14 cellular contexts compared by ENCODE assay signal in the genomic region with DNA sequence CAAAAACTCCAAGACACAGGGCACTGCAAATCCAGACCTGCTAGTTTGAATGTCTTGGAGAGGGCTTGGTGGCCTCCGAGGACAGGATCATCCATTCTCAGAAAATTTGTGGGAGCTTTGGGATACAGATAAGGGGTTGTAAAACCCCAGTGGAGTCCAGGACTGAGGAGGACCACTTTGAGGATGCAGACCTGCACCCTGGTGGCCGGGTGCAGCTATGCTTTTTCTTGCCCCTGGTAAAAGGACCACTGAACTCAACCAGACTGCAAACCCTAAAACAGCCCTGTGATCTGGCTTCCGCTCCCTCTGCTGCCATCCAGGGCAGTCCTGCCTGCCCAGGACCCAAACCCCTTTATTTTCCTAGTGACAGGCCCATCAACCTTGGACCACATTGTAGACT.
DNase-seq lines count a peak whose midpoint lies in the region; ATAC-seq and TF ChIP-seq lines count a peak whose summit lies in the region.
"Had no signal": no experiment of that assay in that cellular context is flagged by ENCODE, and none has a peak within 500 bp of the region (broad histone marks: within the 10 kb centered on the region; RNA-seq: fewer than 3 reads in every experiment).

No MANE protein-coding gene starts in this region.

- peaks cover 2% of the 10 kb centered on the region; the same call in 1 of the 2 replicates for H3K4me1 ChIP-seq in H9 (ENCODE audit: insufficient read depth, low read length)

- no peak overlapping the region for H3K14ac ChIP-seq in H9 (ENCODE audit: insufficient read depth, low read length)

- no peak overlapping the region for H3K56ac ChIP-seq in H9 (ENCODE audit: insufficient read length, low read depth, low read length)

- no peak overlapping the region for H3K4me2 ChIP-seq in H9 (ENCODE audit: insufficient read depth, insufficient read length, low read length)

- TF ChIP-seq CTCF in Calu3 (IDR thresholded peaks at IDR 0.05; ENCODE audit: unreplicated experiment) (peak; percentile 23), H9 (conservative IDR thresholded peaks at IDR 0.05) (peak; percentile 68), VCaP (conservative IDR thresholded peaks at IDR 0.05) (peak; percentile 10; the same call in 1 of the 2 replicates)

- no peak overlapping the region for H2AFZ ChIP-seq in H9 (ENCODE audit: low read length)

- no peak overlapping the region for H2BK5ac ChIP-seq in H9 (ENCODE audit: insufficient read length, low read length)

- H3K4ac ChIP-seq in H9 (ENCODE audit: low read depth, low read length), result no peak overlapping the region

- intact Hi-C loops in Calu3 (cut with micrococcal nuclease; ENCODE audit: unreplicated experiment), result loop anchor here (2.0 kb wide), 1 partner anchor 518 kb away; no protein-coding TSS in a partner anchor

- no peaks in the 10 kb centered on the region for H3K79me1 ChIP-seq in H9 (ENCODE audit: insufficient read depth, low read depth, low read length, poor library complexity, severe bottlenecking)

- H3K36me3 Mint-ChIP-seq in Calu3 (ENCODE audit: insufficient read depth, unreplicated experiment), result no peaks in the 10 kb centered on the region
- no peaks in the 10 kb centered on the region for H3K36me3 Mint-ChIP-seq in H9 (ENCODE audit: insufficient read depth in 1 of 3, low read depth in 3 of 3)

- WGBS in H9 (ENCODE audit: extremely low coverage, insufficient read length, low lambda C conversion rate), result no CpG with 5 or more reads among the region's 3 CpGs

- no peak overlapping the region for H3K9ac ChIP-seq in H9 (ENCODE audit: extremely low read depth, insufficient read length, low read length)

- H3K79me2 ChIP-seq in H9 (ENCODE audit: insufficient read depth, low read length), result no peaks in the 10 kb centered on the region

- no peaks in the 10 kb centered on the region for H3K9me3 ChIP-seq in H9 (ENCODE audit: control insufficient read depth, low read depth, low read length)

- H3K27me3 Mint-ChIP-seq in Calu3 (ENCODE audit: unreplicated experiment), result no peaks in the 10 kb centered on the region
- no peaks in the 10 kb centered on the region for H3K27me3 Mint-ChIP-seq in H9 (ENCODE audit: low read depth)

- CTCF ChIA-PET in Calu3 (lab: Charles Lee), result interaction anchor here (0.7 kb wide), 1 partner anchor 518 kb away, joined by 6 read pairs; no protein-coding TSS in a partner anchor

- no peak overlapping the region for H2BK120ac ChIP-seq in H9 (ENCODE audit: low read depth, low read length, poor library complexity, severe bottlenecking)

- BruUV-seq in Calu3 (replicated peaks; lab: Mats Ljungman, UMichigan), result no TSS peak

- H3T11ph ChIP-seq in H9 (ENCODE audit: low read length), result no peak overlapping the region

- H2BK20ac ChIP-seq in H9 (ENCODE audit: low read depth, low read length, poor library complexity, severe bottlenecking), result no peak overlapping the region

- H3K4me1 Mint-ChIP-seq in Calu3 (ENCODE audit: low read depth, unreplicated experiment) (no peaks in the 10 kb centered on the region), H9 (peaks cover 3% of the 10 kb centered on the region in 2 experiments; a peak in 2 of 4 replicates)

- peak; percentile 27 for DNase-seq in Calu3
- DNase-seq in H9, result peak; percentile 58
- DNase-seq in iPS-NIHi7 (ENCODE audit: extremely low spot score), result peak; percentile 57
- no peak for DNase-seq in GDM1 (lab: John Stamatoyannopoulos, UW)
- no peak for DNase-seq in OCI-M2 (lab: John Stamatoyannopoulos, UW; ENCODE audit: unreplicated experiment)
- DNase-seq: activated CD4-positive, alpha-beta T cell treated with anti-CD3 and anti-CD28 coated beads for 48 hours; effector CD8-positive, alpha-beta T cell; NCI-H1436; stimulated activated naive CD4-positive, alpha-beta T cell treated with Interleukin-2 at 50 U/mL for 16 hours had no signal

- no peak overlapping the region for H2BK12ac ChIP-seq in H9 (ENCODE audit: insufficient read length, low read depth, low read length)

- H3K27ac Mint-ChIP-seq in Calu3 (ENCODE audit: unreplicated experiment), result no peak overlapping the region
- no peak overlapping the region for H3K27ac Mint-ChIP-seq in H9

- no peaks in the 10 kb centered on the region for H3K27me3 ChIP-seq in H9 (ENCODE audit: insufficient read depth, low read length)

- H4K91ac ChIP-seq in H9 (ENCODE audit: insufficient read length, low read depth, low read length), result no peak overlapping the region

- H3K4me3 Mint-ChIP-seq in Calu3 (ENCODE audit: low read depth, unreplicated experiment) (no peak overlapping the region), H9 (no peak overlapping the region)

- H4K8ac ChIP-seq in H9 (replicated peaks; ENCODE audit: insufficient read length, low read depth, low read length), result no peak overlapping the region

- H3K9me3 Mint-ChIP-seq in Calu3 (ENCODE audit: low read depth, unreplicated experiment) (no peaks in the 10 kb centered on the region), H9 (no peaks in the 10 kb centered on the region)

- no peak overlapping the region for H3K23ac ChIP-seq in H9 (ENCODE audit: insufficient read length, low read depth, low read length)

- no peak overlapping the region for H2BK15ac ChIP-seq in H9 (ENCODE audit: low read depth, low read length)

- no peak overlapping the region for H2AK5ac ChIP-seq in H9 (ENCODE audit: insufficient read length, low read length)

- no peak overlapping the region for H4K5ac ChIP-seq in H9 (ENCODE audit: insufficient read length, low read depth, low read length)

- no peak overlapping the region for H3K18ac ChIP-seq in H9 (ENCODE audit: insufficient read length, low read depth, low read length)

- H4K20me1 ChIP-seq in H9 (ENCODE audit: control insufficient read depth, insufficient read depth, insufficient read length), result no peaks in the 10 kb centered on the region

- ATAC-seq in GM18867 (IDR thresholded peaks at IDR 0.05; ENCODE audit: unreplicated experiment), result no peak
- ATAC-seq in HG03135 (IDR thresholded peaks at IDR 0.05; ENCODE audit: unreplicated experiment), result no peak
- ATAC-seq: Right ventricle myocardium inferior had no signal

- H3K27ac ChIP-seq in H9 (ENCODE audit: insufficient read length, low read depth, low read length) (no peak overlapping the region), VCaP (no peak overlapping the region)
- H3K27ac ChIP-seq: HL-60 had no signal

- no peaks in the 10 kb centered on the region for H3K23me2 ChIP-seq in H9 (ENCODE audit: insufficient read length, low read depth, low read length, poor library complexity, severe bottlenecking)

Comparison
In these comparisons a context has a peak if more than half of its experiments do, and no peak if none do; other contexts are left out.
1. DNase-seq: peak in Calu3 (single experiment), H9 (single experiment) and iPS-NIHi7 (single experiment); none in GDM1 (single experiment) and OCI-M2 (single experiment).
2. CTCF ChIP-seq: peak in every context shown above with its lines; median percentile 68 in H9; 23 in Calu3; 10 in VCaP.